Comparison of ENCODE assay signal across 8 cellular contexts in genomic region chr11:57903441-57904123, GRCh38.
A peak's percentile ranks its signal among the peaks of the same experiment; 100 is the strongest.
DNase-seq lines count a peak whose midpoint lies in the region; ATAC-seq lines count a peak whose summit lies in the region.

No MANE protein-coding gene starts in this region.

- no peak overlapping the region for H3K23ac ChIP-seq in neuronal stem cell (ENCODE audit: low read depth, low read length, poor library complexity)

- H2BK15ac ChIP-seq in neuronal stem cell (ENCODE audit: low read length), result no peak overlapping the region

- peak overlapping the region; percentile 31 for H3K14ac ChIP-seq in neuronal stem cell (ENCODE audit: low read length)

- no peak overlapping the region for H4K8ac ChIP-seq in neuronal stem cell (ENCODE audit: low read depth, low read length)

- H3K27me3 ChIP-seq in neuronal stem cell (ENCODE audit: control insufficient read depth in 3 of 3, insufficient read depth in 3 of 3, low read depth in 1 of 3, low read length in 3 of 3), result no peaks in the 10 kb centered on the region

- ATAC-seq in GM18511 (IDR thresholded peaks at IDR 0.05; ENCODE audit: unreplicated experiment) (peak; percentile 76), HG03460 (IDR thresholded peaks at IDR 0.05; ENCODE audit: unreplicated experiment) (peak; percentile 76)

- H3K4me1 ChIP-seq in neuronal stem cell (ENCODE audit: control insufficient read depth in 2 of 2, insufficient read depth in 1 of 2, low read depth in 1 of 2, low read length in 2 of 2), result no peaks in the 10 kb centered on the region

- H3K4me2 ChIP-seq in neuronal stem cell (ENCODE audit: insufficient read depth, low read length, poor library complexity, severe bottlenecking), result no peak overlapping the region

- H3K27ac ChIP-seq in neuronal stem cell (replicated peaks; ENCODE audit: low read length), result no peak overlapping the region

- H2BK120ac ChIP-seq in neuronal stem cell (ENCODE audit: low read depth, low read length), result no peak overlapping the region

- no peak overlapping the region for H3K9ac ChIP-seq in neuronal stem cell (ENCODE audit: low read depth, low read length, poor library complexity)

- H2AK5ac ChIP-seq in neuronal stem cell (ENCODE audit: low read depth, low read length), result no peak overlapping the region

- H2BK12ac ChIP-seq in neuronal stem cell (ENCODE audit: low read length), result no peak overlapping the region

- peak; percentile 2 for DNase-seq in activated gamma-delta T cell treated with anti-CD3 and anti-CD28 coated beads, Interleukin-2, amount 50 U/mL, for 16 hours (ENCODE audit: low read depth)
- DNase-seq in neuronal stem cell (ENCODE audit: low spot score) (no peak), SW 1271 (lab: John Stamatoyannopoulos, UW) (no peak), NCI-H2081 (lab: John Stamatoyannopoulos, UW) (no peak), dedifferentiated amniotic fluid mesenchymal stem cell (ENCODE audit: extremely low spot score) (no peak), midbrain (lab: John Stamatoyannopoulos, UW) (no peak)

- WGBS in neuronal stem cell (ENCODE audit: extremely low coverage in 2 of 2, insufficient read length in 2 of 2, insufficient replicate concordance in 1 of 2), 2 donors, result no CpG with 5 or more reads among the region's 11 CpGs

- H3K4ac ChIP-seq in neuronal stem cell (ENCODE audit: low read length), result no peak overlapping the region

- H3K79me1 ChIP-seq in neuronal stem cell (ENCODE audit: low read depth, low read length), result no peaks in the 10 kb centered on the region

- peak overlapping the region; percentile 53 for H3K18ac ChIP-seq in neuronal stem cell (ENCODE audit: low read length)

- H3K9me3 ChIP-seq in neuronal stem cell (replicated peaks in 1 of 2; ENCODE audit: control insufficient read depth in 2 of 2, insufficient read depth in 1 of 2, low read depth in 1 of 2, low read length in 2 of 2), result peaks cover 0 to 3% of the 10 kb centered on the region in 2 donors

- H3K36me3 ChIP-seq in neuronal stem cell (replicated peaks in 1 of 2; ENCODE audit: control insufficient read depth in 2 of 2, insufficient read depth in 2 of 2, low read length in 2 of 2), result no peaks in the 10 kb centered on the region

- no peak overlapping the region for H3K4me3 ChIP-seq in neuronal stem cell (ENCODE audit: low read length in 2 of 2)

- H4K91ac ChIP-seq in neuronal stem cell (ENCODE audit: low read depth, low read length, poor library complexity), result no peak overlapping the region

- H2BK5ac ChIP-seq in neuronal stem cell (ENCODE audit: low read length), result no peak overlapping the region

- no peak overlapping the region for H2AFZ ChIP-seq in neuronal stem cell (ENCODE audit: low read length)
